In the genomic region with DNA sequence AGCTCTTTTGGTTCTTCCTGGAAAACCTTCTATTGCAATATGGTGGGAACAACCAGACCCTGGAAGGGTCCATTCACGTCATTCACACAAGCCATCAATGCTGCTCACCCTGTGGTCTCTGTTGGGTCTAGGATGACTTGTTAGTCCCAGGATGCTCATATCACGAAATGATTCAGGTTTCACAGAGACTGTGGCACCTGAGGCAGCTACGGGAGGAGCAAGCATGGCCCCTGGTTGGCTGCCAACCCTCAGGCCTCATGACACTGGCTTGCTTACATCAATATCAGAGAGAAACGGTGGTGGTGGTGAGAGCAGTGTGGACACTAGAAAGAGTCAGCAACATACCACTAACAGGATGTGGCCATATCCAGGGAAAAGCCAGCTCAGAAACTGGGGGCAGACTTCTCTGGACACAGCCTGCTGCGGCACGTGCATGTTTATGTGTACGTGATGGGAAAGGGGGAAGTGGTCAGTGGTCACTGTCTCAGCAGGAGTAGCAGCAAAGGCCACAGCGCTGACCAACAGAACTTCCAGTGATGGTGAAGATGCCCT, we compare ENCODE assay signal across 18 cellular contexts.
"Had no signal": no experiment of that assay in that cellular context is flagged by ENCODE, and none has a peak within 500 bp of the region (broad histone marks: within the 10 kb centered on the region; RNA-seq: fewer than 3 reads in every experiment).

No MANE protein-coding gene starts in this region.

- H3K9me3 Mint-ChIP-seq: endodermal cell; natural killer cell treated with Interleukin-12 subunit alpha and Interleukin-12 subunit beta and Interleukin-15 and Interleukin-18, amount 100 ng/mL, for 72 hours; neural progenitor cell; stimulated activated memory B cell treated with anti-CD40 and anti-IgM and Interleukin-4, amounts not matched to agents 10 μg/mL and 1 μg/mL and 100 μg/mL, for 72 hours had no signal

- H3K27ac Mint-ChIP-seq: endodermal cell; natural killer cell treated with Interleukin-12 subunit alpha and Interleukin-12 subunit beta and Interleukin-15 and Interleukin-18, amount 100 ng/mL, for 72 hours; neural progenitor cell; progenitor cell of endocrine pancreas; stimulated activated memory B cell treated with anti-CD40 and anti-IgM and Interleukin-4, amounts not matched to agents 10 μg/mL and 1 μg/mL and 100 μg/mL, for 72 hours had no signal

- DNase-seq: effector CD4-positive, alpha-beta T cell; endodermal cell; erythroblast; foreskin keratinocyte; left colon; mammary epithelial cell; mucosa of descending colon; nucleus accumbens; pancreas; right cardiac atrium; stimulated activated CD4-positive, alpha-beta T cell treated with anti-CD3 and anti-CD28 coated beads, Interleukin-4, amount 100 ng/mL, for 1 hour; stimulated activated CD8-positive, alpha-beta memory T cell treated with anti-CD3 and anti-CD28 coated beads, Interleukin-4, amount 100 ng/mL, for 48 hours; stomach; transverse colon had no signal

- ATAC-seq: foreskin keratinocyte; left colon; mucosa of descending colon; pancreas; right cardiac atrium; stimulated activated memory B cell treated with anti-CD40 and anti-IgM and Interleukin-4, amounts not matched to agents 10 μg/mL and 1 μg/mL and 100 μg/mL, for 72 hours had no signal

- H3K36me3 Mint-ChIP-seq: natural killer cell treated with Interleukin-12 subunit alpha and Interleukin-12 subunit beta and Interleukin-15 and Interleukin-18, amount 100 ng/mL, for 72 hours; neural progenitor cell; stimulated activated memory B cell treated with anti-CD40 and anti-IgM and Interleukin-4, amounts not matched to agents 10 μg/mL and 1 μg/mL and 100 μg/mL, for 72 hours had no signal

- H3K4me3 Mint-ChIP-seq: endodermal cell; natural killer cell treated with Interleukin-12 subunit alpha and Interleukin-12 subunit beta and Interleukin-15 and Interleukin-18, amount 100 ng/mL, for 72 hours; neural progenitor cell; stimulated activated memory B cell treated with anti-CD40 and anti-IgM and Interleukin-4, amounts not matched to agents 10 μg/mL and 1 μg/mL and 100 μg/mL, for 72 hours had no signal

- H3K4me1 Mint-ChIP-seq: stimulated activated memory B cell treated with anti-CD40 and anti-IgM and Interleukin-4, amounts not matched to agents 10 μg/mL and 1 μg/mL and 100 μg/mL, for 72 hours had no signal
